In the genomic region with DNA sequence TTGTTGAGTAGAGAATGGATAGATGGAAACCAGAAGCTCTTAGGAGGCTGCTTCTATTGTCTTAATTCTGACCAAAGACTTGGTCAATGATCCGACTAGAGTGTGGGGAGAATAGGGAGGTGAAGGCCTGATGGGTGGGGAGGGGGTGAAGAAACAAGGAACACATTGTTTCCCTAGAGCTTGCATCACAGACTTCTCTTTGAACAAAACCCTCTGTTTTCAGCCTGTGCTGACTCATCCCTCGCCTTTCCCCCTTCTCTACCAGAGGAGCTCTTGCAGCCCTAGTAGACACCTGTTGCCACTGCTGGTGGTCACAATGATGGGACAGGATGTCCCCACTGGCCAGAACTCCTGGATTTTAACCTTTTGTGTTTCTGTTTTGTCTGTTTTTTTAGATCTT, we compare ENCODE assay signal across 16 cellular contexts. TPM values are rescaled to one million over a fixed set of nuclear protein-coding genes. Genes with fewer than 3 reads are reported as not detected.
A peak's percentile ranks its signal among the peaks of the same experiment; 100 is the strongest.
DNase-seq lines count a peak whose midpoint lies in the region; ATAC-seq and TF ChIP-seq lines count a peak whose summit lies in the region.
"Had no signal": no experiment of that assay in that cellular context is flagged by ENCODE, and none has a peak within 500 bp of the region (broad histone marks: within the 10 kb centered on the region; RNA-seq: fewer than 3 reads in every experiment).

No MANE protein-coding gene starts in this region.

- intact Hi-C loops in MCF 10A (cut with micrococcal nuclease): loop anchor here (10.0 kb wide), 1 partner anchor 186 kb away; a partner anchor contains a TSS
- intact Hi-C loops in natural killer cell (cut with micrococcal nuclease): loop anchor here (10.0 kb wide), 1 partner anchor 186 kb away; a partner anchor contains a TSS

- H3K4me3 Mint-ChIP-seq in MCF 10A (ENCODE audit: unreplicated experiment): no peak overlapping the region
- H3K4me3 Mint-ChIP-seq in activated naive CD4-positive, alpha-beta T cell treated with anti-CD3 and anti-CD28 coated beads, Interleukin-2, amount 10 ng/mL, durations not matched to agents 7 days and 5 days: no peak overlapping the region
- H3K4me3 Mint-ChIP-seq in natural killer cell: no peak overlapping the region
- H3K4me3 Mint-ChIP-seq in stimulated activated naive CD8-positive, alpha-beta T cell treated with anti-CD3 and anti-CD28 coated beads, Interleukin-15, amount 100 ng/mL, for 72 hours: no peak overlapping the region
- H3K4me3 Mint-ChIP-seq: activated T-helper 17 cell treated with anti-CD3 and anti-CD28 coated beads, Interleukin-2, amount 50 U/mL, for 72 hours; memory B cell; T-helper 1 cell treated with Interleukin-12 subunit alpha and Interleukin-12 subunit beta and Interleukin-4 antibody, amounts not matched to agents 30 μg/mL and 1 μg/mL, for 36 hours had no signal

- H3K27ac Mint-ChIP-seq in MCF 10A (ENCODE audit: low read depth, unreplicated experiment) (peak overlapping the region; percentile 2), natural killer cell (no peak overlapping the region)
- no peak overlapping the region for H3K27ac Mint-ChIP-seq in activated naive CD4-positive, alpha-beta T cell treated with anti-CD3 and anti-CD28 coated beads, Interleukin-2, amount 10 ng/mL, durations not matched to agents 7 days and 5 days
- H3K27ac Mint-ChIP-seq in stimulated activated naive CD8-positive, alpha-beta T cell treated with anti-CD3 and anti-CD28 coated beads, Interleukin-15, amount 100 ng/mL, for 72 hours: no peak overlapping the region
- H3K27ac Mint-ChIP-seq: activated T-helper 17 cell treated with anti-CD3 and anti-CD28 coated beads, Interleukin-2, amount 50 U/mL, for 72 hours; memory B cell; T-helper 1 cell treated with Interleukin-12 subunit alpha and Interleukin-12 subunit beta and Interleukin-4 antibody, amounts not matched to agents 30 μg/mL and 1 μg/mL, for 36 hours had no signal

- no TSS peak for BruUV-seq in MCF 10A (replicated peaks; lab: Mats Ljungman, UMichigan)

- POLR2A ChIA-PET in MCF 10A (lab: Yijun Ruan, JAX): no interaction called here

- no peaks in the 10 kb centered on the region for H3K36me3 Mint-ChIP-seq in MCF 10A (ENCODE audit: insufficient read depth, unreplicated experiment)
- no peaks in the 10 kb centered on the region for H3K36me3 Mint-ChIP-seq in activated naive CD4-positive, alpha-beta T cell treated with anti-CD3 and anti-CD28 coated beads, Interleukin-2, amount 10 ng/mL, durations not matched to agents 7 days and 5 days
- H3K36me3 Mint-ChIP-seq in natural killer cell: no peaks in the 10 kb centered on the region
- H3K36me3 Mint-ChIP-seq: memory B cell had no signal

- H3K9me3 Mint-ChIP-seq in MCF 10A (ENCODE audit: unreplicated experiment) (no peaks in the 10 kb centered on the region), natural killer cell (no peaks in the 10 kb centered on the region)
- H3K9me3 Mint-ChIP-seq in activated naive CD4-positive, alpha-beta T cell treated with anti-CD3 and anti-CD28 coated beads, Interleukin-2, amount 10 ng/mL, durations not matched to agents 7 days and 5 days: no peaks in the 10 kb centered on the region
- H3K9me3 Mint-ChIP-seq in stimulated activated naive CD8-positive, alpha-beta T cell treated with anti-CD3 and anti-CD28 coated beads, Interleukin-15, amount 100 ng/mL, for 72 hours: no peaks in the 10 kb centered on the region
- H3K9me3 Mint-ChIP-seq: activated T-helper 17 cell treated with anti-CD3 and anti-CD28 coated beads, Interleukin-2, amount 50 U/mL, for 72 hours; memory B cell; T-helper 1 cell treated with Interleukin-12 subunit alpha and Interleukin-12 subunit beta and Interleukin-4 antibody, amounts not matched to agents 30 μg/mL and 1 μg/mL, for 36 hours had no signal

- CTCF ChIA-PET in MCF 10A (lab: Yijun Ruan, JAX): interaction anchor here (0.6 to 1.2 kb wide), 4 partner anchors 16 to 378 kb away, joined by 3 to 7 read pairs (median 4); no protein-coding TSS in a partner anchor
- CTCF ChIA-PET in activated naive CD4-positive, alpha-beta T cell treated with anti-CD3 and anti-CD28 coated beads, Interleukin-2, amount 10 ng/mL, durations not matched to agents 7 days and 5 days (lab: Charles Lee): no interaction called here

- no peaks in the 10 kb centered on the region for H3K27me3 Mint-ChIP-seq in MCF 10A (ENCODE audit: insufficient read depth, unreplicated experiment)
- peaks cover 39% of the 10 kb centered on the region for H3K27me3 Mint-ChIP-seq in activated naive CD4-positive, alpha-beta T cell treated with anti-CD3 and anti-CD28 coated beads, Interleukin-2, amount 10 ng/mL, durations not matched to agents 7 days and 5 days
- peaks cover 39 to 55% of the 10 kb centered on the region in 2 donors for H3K27me3 Mint-ChIP-seq in natural killer cell (ENCODE audit: low read depth in 2 of 2)
- peaks cover 43% of the 10 kb centered on the region for H3K27me3 Mint-ChIP-seq in stimulated activated naive CD8-positive, alpha-beta T cell treated with anti-CD3 and anti-CD28 coated beads, Interleukin-15, amount 100 ng/mL, for 72 hours

- H3K4me1 Mint-ChIP-seq in MCF 10A (ENCODE audit: insufficient read depth, unreplicated experiment) (peaks cover 21% of the 10 kb centered on the region), natural killer cell (no peaks in the 10 kb centered on the region)
- no peaks in the 10 kb centered on the region for H3K4me1 Mint-ChIP-seq in activated naive CD4-positive, alpha-beta T cell treated with anti-CD3 and anti-CD28 coated beads, Interleukin-2, amount 10 ng/mL, durations not matched to agents 7 days and 5 days
- no peaks in the 10 kb centered on the region for H3K4me1 Mint-ChIP-seq in stimulated activated naive CD8-positive, alpha-beta T cell treated with anti-CD3 and anti-CD28 coated beads, Interleukin-15, amount 100 ng/mL, for 72 hours
- H3K4me1 Mint-ChIP-seq: activated T-helper 17 cell treated with anti-CD3 and anti-CD28 coated beads, Interleukin-2, amount 50 U/mL, for 72 hours; memory B cell had no signal

- DNase-seq in COLO829 (ENCODE audit: low spot score) (peak; percentile 98), LHCN-M2 (ENCODE audit: low read depth) (peak; percentile 86), MCF 10A (ENCODE audit: unreplicated experiment) (peak; percentile 59), medulla oblongata (ENCODE audit: extremely low spot score) (peak; percentile 93), D341Med (ENCODE audit: low spot score) (no peak), natural killer cell (no peak)
- no peak for DNase-seq in activated naive CD4-positive, alpha-beta T cell treated with anti-CD3 and anti-CD28 coated beads, Interleukin-2, amount 10 ng/mL, durations not matched to agents 7 days and 5 days
- DNase-seq in stimulated activated naive CD8-positive, alpha-beta T cell treated with anti-CD3 and anti-CD28 coated beads, Interleukin-15, amount 100 ng/mL, for 72 hours: no peak
- DNase-seq: activated CD4-positive, alpha-beta T cell treated with anti-CD3 and anti-CD28 coated beads, Interleukin-2, amount 50 U/mL, for 1 hour; brain microvascular endothelial cell; EL; NCI-H2081 had no signal

- no peak for TF ChIP-seq CTCF in MCF 10A (IDR thresholded peaks at IDR 0.05; ENCODE audit: unreplicated experiment)
- TF ChIP-seq CTCF in natural killer cell (IDR thresholded peaks at IDR 0.05): no peak

- ATAC-seq in natural killer cell: no peak
- no peak for ATAC-seq in stimulated activated naive CD8-positive, alpha-beta T cell treated with anti-CD3 and anti-CD28 coated beads, Interleukin-15, amount 100 ng/mL, for 72 hours
- ATAC-seq: activated T-helper 17 cell treated with anti-CD3 and anti-CD28 coated beads, Interleukin-2, amount 50 U/mL, for 72 hours had no signal

RNA-seq across cellular contexts. Expression of a gene that starts 46.8 kb away (rescaled TPM):
- total RNA-seq in LHCN-M2 (2014; rRNA removed) (not detected in 2 replicates), MCF 10A (2022) (not detected in 2 replicates), natural killer cell (not detected)
- polyA plus RNA-seq in LHCN-M2 (2012): not detected
- total RNA-seq: activated T-helper 17 cell treated with anti-CD3 and anti-CD28 coated beads, Interleukin-2, amount 50 U/mL, for 72 hours; osteocyte had no signal

Comparison
In these comparisons a context has a peak if more than half of its experiments do, and no peak if none do; other contexts are left out.
1. DNase-seq: peak in COLO829 (single experiment), LHCN-M2 (single experiment), MCF 10A (single experiment) and medulla oblongata (single experiment); none in activated naive CD4-positive, alpha-beta T cell treated with anti-CD3 and anti-CD28 coated beads, Interleukin-2, amount 10 ng/mL, durations not matched to agents 7 days and 5 days (single experiment), D341Med (single experiment), natural killer cell (single experiment) and stimulated activated naive CD8-positive, alpha-beta T cell treated with anti-CD3 and anti-CD28 coated beads, Interleukin-15, amount 100 ng/mL, for 72 hours (0 of 2).